Comparison of ENCODE assay signal across 11 cellular contexts in genomic region chr10:5488272-5489161, GRCh38. TPM values are rescaled to one million over a fixed set of nuclear protein-coding genes. Genes with fewer than 3 reads are reported as not detected.
DNase-seq lines count a peak whose midpoint lies in the region; ATAC-seq lines count a peak whose summit lies in the region.
"Had no signal": no experiment of that assay in that cellular context is flagged by ENCODE, and none has a peak within 500 bp of the region (broad histone marks: within the 10 kb centered on the region; RNA-seq: fewer than 3 reads in every experiment).

No MANE protein-coding gene starts in this region.

- peak overlapping the region in 1 of 2 donors; percentile 27 for H3K4me3 ChIP-seq in duodenal mucosa (ENCODE audit: low read depth in 1 of 2, low read length in 2 of 2)
- H3K4me3 ChIP-seq in muscle layer of duodenum (ENCODE audit: low read depth in 1 of 2, low read length in 2 of 2) = no peak overlapping the region

- DNase-seq in ELF-1 (ENCODE audit: low read depth, low spot score) (peak; percentile 67), NCI-H2029 (lab: John Stamatoyannopoulos, UW) (peak; percentile 87), SK-N-DZ (ENCODE audit: low spot score) (no peak), NCI-H524 treated with DMSO at 0.1 percent for 48 hours (lab: John Stamatoyannopoulos, UW) (no peak)
- no peak for DNase-seq in activated CD4-positive, alpha-beta T cell treated with anti-CD3 and anti-CD28 coated beads for 1 hour
- DNase-seq: activated CD4-positive, alpha-beta T cell treated with anti-CD3 and anti-CD28 coated beads, Interleukin-2, amount 50 U/mL, for 1 hour; C1 segment of cervical spinal cord; nucleus accumbens had no signal

- H3K36me3 ChIP-seq in duodenal mucosa (ENCODE audit: control insufficient read depth in 1 of 2, insufficient read depth in 2 of 2, low read length in 2 of 2) = no peaks in the 10 kb centered on the region
- no peaks in the 10 kb centered on the region for H3K36me3 ChIP-seq in muscle layer of duodenum (ENCODE audit: control insufficient read depth in 1 of 2, insufficient read depth in 2 of 2, low read length in 2 of 2)

- H3K4me1 ChIP-seq in duodenal mucosa (ENCODE audit: control insufficient read depth in 1 of 2, insufficient read depth in 2 of 2, low read length in 2 of 2) (peaks cover 4 to 17% of the 10 kb centered on the region in 2 donors), muscle layer of duodenum (ENCODE audit: control insufficient read depth in 1 of 2, insufficient read depth in 2 of 2, low read length in 2 of 2) (no peaks in the 10 kb centered on the region)

- ATAC-seq in HG03571 (IDR thresholded peaks at IDR 0.05; ENCODE audit: unreplicated experiment) = no peak

- H3K9me3 ChIP-seq in duodenal mucosa (ENCODE audit: control insufficient read depth in 1 of 2, low read length in 2 of 2) = peaks cover 4 to 5% of the 10 kb centered on the region in 2 donors
- peaks cover 0 to 8% of the 10 kb centered on the region in 2 donors for H3K9me3 ChIP-seq in muscle layer of duodenum (ENCODE audit: control insufficient read depth in 1 of 2, low read length in 2 of 2)

- H3K27ac ChIP-seq in duodenal mucosa (ENCODE audit: low read depth, low read length) (peak overlapping the region; percentile 95), muscle layer of duodenum (ENCODE audit: low read length) (peak overlapping the region; percentile 60)

- H3K9ac ChIP-seq in duodenal mucosa (ENCODE audit: low read depth in 1 of 2, low read length in 2 of 2) = peak overlapping the region in 1 of 2 donors; percentile 70

- peaks cover 0 to 3% of the 10 kb centered on the region in 2 donors for H3K27me3 ChIP-seq in duodenal mucosa (ENCODE audit: control insufficient read depth in 1 of 2, insufficient read depth in 2 of 2, low read length in 2 of 2)
- H3K27me3 ChIP-seq in muscle layer of duodenum (ENCODE audit: low read depth, low read length) = no peaks in the 10 kb centered on the region

RNA-seq across cellular contexts. Expression of gene CALML5, which starts 10.9 kb away (rescaled TPM):
- not detected in 2 replicates for polyA plus RNA-seq in SK-N-DZ (2014; cell fraction: cytosol; rRNA removed)
- not detected in 2 replicates for polyA plus RNA-seq in SK-N-DZ (2014; cell fraction: nucleus; rRNA removed)

RNA-seq across cellular contexts. Expression of gene CALML3, which starts 36.2 kb away (rescaled TPM):
- not detected in 2 replicates for polyA plus RNA-seq in SK-N-DZ (2014; cell fraction: cytosol; rRNA removed)
- not detected in 2 replicates for polyA plus RNA-seq in SK-N-DZ (2014; cell fraction: nucleus; rRNA removed)

Comparison
In these comparisons a context has a peak if more than half of its experiments do, and no peak if none do; other contexts are left out.
1. DNase-seq: peak in ELF-1 (single experiment) and NCI-H2029 (single experiment); none in SK-N-DZ (single experiment), NCI-H524 treated with DMSO at 0.1 percent for 48 hours (single experiment) and activated CD4-positive, alpha-beta T cell treated with anti-CD3 and anti-CD28 coated beads for 1 hour (single experiment).